In the genomic region with DNA sequence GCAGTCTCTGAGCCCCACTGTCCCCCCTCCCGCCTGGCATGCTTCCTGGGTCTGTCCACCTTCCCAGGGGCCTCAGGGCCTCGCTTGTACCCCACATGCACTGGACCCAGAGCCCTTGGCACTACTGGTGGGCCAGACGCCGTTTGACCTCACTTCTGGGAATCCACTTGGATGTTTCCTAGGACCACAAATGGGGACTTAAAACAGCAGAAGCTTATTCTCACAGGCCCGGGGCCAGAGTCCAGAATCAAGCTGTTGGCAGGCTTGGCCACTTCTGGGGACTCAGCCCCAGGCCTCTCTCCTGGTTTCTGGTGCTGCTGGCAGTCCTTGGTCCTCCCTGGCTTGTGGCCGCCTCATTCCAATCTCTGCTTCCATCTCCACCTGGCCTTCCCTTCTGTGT, we compare ENCODE assay signal across 22 cellular contexts. TPM values are rescaled to one million over a fixed set of nuclear protein-coding genes. Genes with fewer than 3 reads are reported as not detected.
DNase-seq lines count a peak whose midpoint lies in the region; ATAC-seq, FAIRE-seq and TF ChIP-seq lines count a peak whose summit lies in the region.
"Had no signal": no experiment of that assay in that cellular context is flagged by ENCODE, and none has a peak within 500 bp of the region (broad histone marks: within the 10 kb centered on the region; RNA-seq: fewer than 3 reads in every experiment).

No MANE protein-coding gene starts in this region.

- 47% methylated on average over 2 of the region's 6 CpGs for WGBS in A549 (ENCODE audit: missing lambda C conversion rate)

- H3K27ac Mint-ChIP-seq in IgD-negative memory B cell: peak overlapping the region in 2 of 3 donors; percentile 10 to 76
- H3K27ac Mint-ChIP-seq: CD4-positive, alpha-beta T cell; H9; HFFc6 had no signal

- no peak for TF ChIP-seq EP300 in A549 (IDR thresholded peaks at IDR 0.05)

- no peak overlapping the region for H3K27ac ChIP-seq in A549
- H3K27ac ChIP-seq: HL-60, SJSA1 had no signal

- CTCF ChIA-PET in A549 (lab: Yijun Ruan, JAX): interaction anchor here (0.9 to 1.3 kb wide), 5 partner anchors 8 to 357 kb away, joined by 3 to 5 read pairs (median 4); no protein-coding TSS in a partner anchor

- H3K4me1 Mint-ChIP-seq in IgD-negative memory B cell: no peaks in the 10 kb centered on the region

- H3K4me1 ChIP-seq in A549: no peaks in the 10 kb centered on the region

- ATAC-seq in A549: peak; percentile 18 to 20; a peak in 4 of 6 replicates
- peak; percentile 18 for ATAC-seq in left lobe of liver
- ATAC-seq in GM18870 (IDR thresholded peaks at IDR 0.05; ENCODE audit: unreplicated experiment): no peak
- no peak for ATAC-seq in HG02981 (IDR thresholded peaks at IDR 0.05; ENCODE audit: unreplicated experiment)

- no peak overlapping the region for H3K4me3 ChIP-seq in A549
- H3K4me3 ChIP-seq: SJSA1 had no signal

- no peak overlapping the region for H3K4me2 ChIP-seq in A549

- TF ChIP-seq RAD21 in A549 (conservative IDR thresholded peaks at IDR 0.05 in 1 of 2, IDR thresholded peaks at IDR 0.05 in 1 of 2): no peak

- H3K9me3 Mint-ChIP-seq in IgD-negative memory B cell: no peaks in the 10 kb centered on the region
- H3K9me3 Mint-ChIP-seq: CD4-positive, alpha-beta T cell; H9; HFFc6 had no signal

- POLR2A ChIA-PET in A549 (lab: Yijun Ruan, JAX): no interaction called here

- H3K27me3 Mint-ChIP-seq in IgD-negative memory B cell: no peaks in the 10 kb centered on the region
- H3K27me3 Mint-ChIP-seq: CD4-positive, alpha-beta T cell had no signal

- TF ChIP-seq CTCF in A549 (IDR thresholded peaks at IDR 0.05): no peak

- no peaks in the 10 kb centered on the region for H3K36me3 Mint-ChIP-seq in IgD-negative memory B cell

- DNase-seq in A549 (ENCODE audit: low read depth in 1 of 2, low spot score in 1 of 2) (no peak), left lobe of liver (ENCODE audit: low spot score) (no peak), nucleus accumbens (lab: John Stamatoyannopoulos, UW) (peak in 31 of 56 donors; percentile 4 to 65 (median 34)), LoVo (ENCODE audit: low spot score) (no peak)
- no peak for DNase-seq in activated CD4-positive, alpha-beta T cell treated with anti-CD3 and anti-CD28 coated beads, Interleukin-2, amount 50 U/mL, for 4 hours
- DNase-seq: CD4-positive, alpha-beta T cell; COR-L47; DMS79; H9; HFFc6; KG1; NCI-H1105; NCI-H2029 treated with DMSO at 0.1 percent for 48 hours; NCI-H2171; NCI-H345; NCI-H524 treated with DMSO at 0.1 percent for 48 hours; NCI-H82 had no signal

- no peak for TF ChIP-seq POLR2A in A549 (IDR thresholded peaks at IDR 0.05; ENCODE audit: low read length)

- H3K4me3 Mint-ChIP-seq in IgD-negative memory B cell: no peak overlapping the region
- H3K4me3 Mint-ChIP-seq: CD4-positive, alpha-beta T cell; H9; HFFc6 had no signal

- no peak for FAIRE-seq in A549 (lab: Jason Lieb, UNC)

- no peaks in the 10 kb centered on the region for H3K9me3 ChIP-seq in A549
- H3K9me3 ChIP-seq: SJSA1 had no signal

TF ChIP-seq in A549, 52 proteins besides CTCF, POLR2A, EP300 and RAD21:
- TF ChIP-seq FOSB (CRISPR knock-in tag; IDR thresholded peaks at IDR 0.05) (no peak), TP53 (CRISPR knock-in tag; IDR thresholded peaks at IDR 0.05) (no peak), RCOR1 (IDR thresholded peaks at IDR 0.05; ENCODE audit: low read depth, low read length) (no peak), TFCP2L1 (CRISPR knock-in tag; IDR thresholded peaks at IDR 0.05) (no peak), NR3C1 (IDR thresholded peaks at IDR 0.05) (no peak), BHLHE40 (IDR thresholded peaks at IDR 0.05; ENCODE audit: low read depth, low read length) (no peak), RFX5 (IDR thresholded peaks at IDR 0.05) (no peak), MAZ (IDR thresholded peaks at IDR 0.05; ENCODE audit: borderline replicate concordance, low read depth, low read length) (no peak), HEYL (CRISPR knock-in tag; IDR thresholded peaks at IDR 0.05) (no peak), CEBPB (IDR thresholded peaks at IDR 0.05) (no peak), HOXA7 (CRISPR knock-in tag; IDR thresholded peaks at IDR 0.05) (no peak), JUN (IDR thresholded peaks at IDR 0.05) (no peak), POLR2AphosphoS2 (conservative IDR thresholded peaks at IDR 0.05; ENCODE audit: low read length) (no peak), EHF (CRISPR knock-in tag; IDR thresholded peaks at IDR 0.05) (no peak), JUNB (IDR thresholded peaks at IDR 0.05) (no peak), ZC3H11A (IDR thresholded peaks at IDR 0.05) (no peak)
- TF ChIP-seq, protein P1, sequence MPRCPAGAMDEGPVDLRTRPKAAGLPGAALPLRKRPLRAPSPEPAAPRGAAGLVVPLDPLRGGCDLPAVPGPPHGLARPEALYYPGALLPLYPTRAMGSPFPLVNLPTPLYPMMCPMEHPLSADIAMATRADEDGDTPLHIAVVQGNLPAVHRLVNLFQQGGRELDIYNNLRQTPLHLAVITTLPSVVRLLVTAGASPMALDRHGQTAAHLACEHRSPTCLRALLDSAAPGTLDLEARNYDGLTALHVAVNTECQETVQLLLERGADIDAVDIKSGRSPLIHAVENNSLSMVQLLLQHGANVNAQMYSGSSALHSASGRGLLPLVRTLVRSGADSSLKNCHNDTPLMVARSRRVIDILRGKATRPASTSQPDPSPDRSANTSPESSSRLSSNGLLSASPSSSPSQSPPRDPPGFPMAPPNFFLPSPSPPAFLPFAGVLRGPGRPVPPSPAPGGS (IDR thresholded peaks at IDR 0.05): no peak
- TF ChIP-seq, protein P2, sequence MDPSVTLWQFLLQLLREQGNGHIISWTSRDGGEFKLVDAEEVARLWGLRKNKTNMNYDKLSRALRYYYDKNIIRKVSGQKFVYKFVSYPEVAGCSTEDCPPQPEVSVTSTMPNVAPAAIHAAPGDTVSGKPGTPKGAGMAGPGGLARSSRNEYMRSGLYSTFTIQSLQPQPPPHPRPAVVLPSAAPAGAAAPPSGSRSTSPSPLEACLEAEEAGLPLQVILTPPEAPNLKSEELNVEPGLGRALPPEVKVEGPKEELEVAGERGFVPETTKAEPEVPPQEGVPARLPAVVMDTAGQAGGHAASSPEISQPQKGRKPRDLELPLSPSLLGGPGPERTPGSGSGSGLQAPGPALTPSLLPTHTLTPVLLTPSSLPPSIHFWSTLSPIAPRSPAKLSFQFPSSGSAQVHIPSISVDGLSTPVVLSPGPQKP (IDR thresholded peaks at IDR 0.05; ENCODE audit: low read depth, low read length): no peak
- TF ChIP-seq, protein P3, sequence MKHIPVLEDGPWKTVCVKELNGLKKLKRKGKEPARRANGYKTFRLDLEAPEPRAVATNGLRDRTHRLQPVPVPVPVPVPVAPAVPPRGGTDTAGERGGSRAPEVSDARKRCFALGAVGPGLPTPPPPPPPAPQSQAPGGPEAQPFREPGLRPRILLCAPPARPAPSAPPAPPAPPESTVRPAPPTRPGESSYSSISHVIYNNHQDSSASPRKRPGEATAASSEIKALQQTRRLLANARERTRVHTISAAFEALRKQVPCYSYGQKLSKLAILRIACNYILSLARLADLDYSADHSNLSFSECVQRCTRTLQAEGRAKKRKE (CRISPR knock-in tag; IDR thresholded peaks at IDR 0.05; ENCODE audit: low read depth): no peak

RNA-seq across cellular contexts. Expression of a gene that starts 19.6 kb away (rescaled TPM):
- polyA plus RNA-seq in A549 (2011; rRNA removed) (0.92 and 1.3 TPM in 2 replicates), A549 (2017; fragmentation: RNase III; extraction: RNeasy Plus Mini Kit Qiagen cat#74134 plus additional on column Dnase treatment) (2.0 to 3.0 TPM (median 2.7 TPM) in 3 replicates), IgD-negative memory B cell (not detected)
- polyA plus RNA-seq in A549 (2012; cell fraction: cytosol; rRNA removed): 2.1 and 3.1 TPM in 2 replicates
- polyA plus RNA-seq in A549 (2012; cell fraction: nucleus; rRNA removed): 3.7 and 4.2 TPM in 2 replicates
- 1.9 and 2.8 TPM in 2 replicates for polyA minus RNA-seq in A549 (2011; rRNA and poly(A)+ RNA removed)
- 1.3 TPM for total RNA-seq in left lobe of liver

RNA-seq across cellular contexts. Expression of a gene that starts 57.8 kb away (rescaled TPM):
- polyA plus RNA-seq in A549 (2011; rRNA removed): 50.0 and 76.4 TPM in 2 replicates
- 35.8 and 48.1 TPM in 2 replicates for polyA plus RNA-seq in A549 (2012; cell fraction: cytosol; rRNA removed)
- polyA plus RNA-seq in A549 (2012; cell fraction: nucleus; rRNA removed): 21.8 and 24.9 TPM in 2 replicates
- polyA plus RNA-seq in A549 (2017; fragmentation: RNase III; extraction: RNeasy Plus Mini Kit Qiagen cat#74134 plus additional on column Dnase treatment): 124 to 136 TPM (median 129 TPM) in 3 replicates
- 22.3 and 23.8 TPM in 2 replicates for polyA minus RNA-seq in A549 (2011; rRNA and poly(A)+ RNA removed)
- polyA plus RNA-seq in IgD-negative memory B cell: 94.7 TPM
- 25.6 TPM for total RNA-seq in left lobe of liver

RNA-seq across cellular contexts. Expression of a gene that starts 58.8 kb away (rescaled TPM):
- polyA plus RNA-seq in A549 (2011; rRNA removed): 7.4 and 10.3 TPM in 2 replicates
- polyA plus RNA-seq in A549 (2012; cell fraction: cytosol; rRNA removed): 9.5 and 11.1 TPM in 2 replicates
- polyA plus RNA-seq in A549 (2012; cell fraction: nucleus; rRNA removed): 48.8 and 66.8 TPM in 2 replicates
- 11.7 to 12.4 TPM (median 12.2 TPM) in 3 replicates for polyA plus RNA-seq in A549 (2017; fragmentation: RNase III; extraction: RNeasy Plus Mini Kit Qiagen cat#74134 plus additional on column Dnase treatment)
- polyA minus RNA-seq in A549 (2011; rRNA and poly(A)+ RNA removed): 12.6 and 20.9 TPM in 2 replicates
- polyA plus RNA-seq in IgD-negative memory B cell: 10.3 TPM
- 5.0 TPM for total RNA-seq in left lobe of liver

Comparison
In these comparisons a context has a peak if more than half of its experiments do, and no peak if none do; other contexts are left out.
1. ATAC-seq: peak in A549 (2 of 2) and left lobe of liver (single experiment); none in GM18870 (single experiment) and HG02981 (single experiment).
2. DNase-seq: peak in nucleus accumbens (31 of 56); none in A549 (0 of 2), left lobe of liver (single experiment), LoVo (single experiment) and activated CD4-positive, alpha-beta T cell treated with anti-CD3 and anti-CD28 coated beads, Interleukin-2, amount 50 U/mL, for 4 hours (0 of 2).